26 cellular contexts compared by ENCODE assay signal in genomic region chr5:140627972-140628371, GRCh38. TPM values are rescaled to one million over a fixed set of nuclear protein-coding genes. Genes with fewer than 3 reads are reported as not detected.
"Had no signal": no experiment of that assay in that cellular context is flagged by ENCODE, and none has a peak within 500 bp of the region (broad histone marks: within the 10 kb centered on the region; RNA-seq: fewer than 3 reads in every experiment).

No MANE protein-coding gene starts in this region.

- ATAC-seq: body of pancreas, gastrocnemius medialis, left lung, lower lobe of right lung, natural killer cell had no signal

- H3K27me3 ChIP-seq: adrenal gland, body of pancreas, gastrocnemius medialis, left lung, neural progenitor cell, right atrium auricular region, suprapubic skin, tibial artery had no signal

- H3K9ac ChIP-seq: neural progenitor cell had no signal

- H3K27ac ChIP-seq: adrenal gland, body of pancreas, gastrocnemius medialis, left lung, lower lobe of right lung, neural progenitor cell, right atrium auricular region, spleen, suprapubic skin, tibial artery, VCaP had no signal

- H3K4me3 ChIP-seq: adrenal gland, body of pancreas, gastrocnemius medialis, left lung, lower lobe of right lung, neural progenitor cell, right atrium auricular region, spleen, suprapubic skin, tibial artery had no signal

- H3K4me1 ChIP-seq: neural progenitor cell had no signal

- DNase-seq: activated CD4-positive, alpha-beta T cell treated with anti-CD3 and anti-CD28 coated beads for 48 hours; activated CD4-positive, alpha-beta T cell treated with anti-CD3 and anti-CD28 coated beads, Interleukin-2, amount 50 U/mL, for 48 hours; activated CD8-positive, alpha-beta memory T cell treated with anti-CD3 and anti-CD28 coated beads for 24 hours; activated effector memory CD4-positive, alpha-beta T cell treated with anti-CD3 and anti-CD28 coated beads, Interleukin-2, amount 50 U/mL, for 16 hours; activated naive CD4-positive, alpha-beta T cell treated with anti-CD3 and anti-CD28 coated beads for 36 hours; activated naive CD8-positive, alpha-beta T cell treated with anti-CD3 and anti-CD28 coated beads for 36 hours; adrenal gland; aorta; body of pancreas; effector CD8-positive, alpha-beta T cell; gastrocnemius medialis; glutamatergic neuron; left lung; lower lobe of right lung; mesenchymal stem cell; natural killer cell; occipital lobe; spleen; stimulated activated naive CD4-positive, alpha-beta T cell; T-helper 9 cell; tibial artery had no signal

- H3K36me3 ChIP-seq: adrenal gland, gastrocnemius medialis, left lung, lower lobe of right lung, neural progenitor cell, right atrium auricular region, spleen, suprapubic skin, tibial artery had no signal

- H3K4me2 ChIP-seq: neural progenitor cell had no signal

RNA-seq across cellular contexts. Expression of gene CD14, which starts 5.0 kb away (rescaled TPM):
- total RNA-seq: epithelial cell of proximal tubule had no signal
